13 cellular contexts compared by ENCODE assay signal in genomic region chr22:24460418-24461089, GRCh38. TPM values are rescaled to one million over a fixed set of nuclear protein-coding genes. Genes with fewer than 3 reads are reported as not detected.
A peak's percentile ranks its signal among the peaks of the same experiment; 100 is the strongest.
DNase-seq lines count a peak whose midpoint lies in the region; ATAC-seq, FAIRE-seq and TF ChIP-seq lines count a peak whose summit lies in the region.
"Had no signal": no experiment of that assay in that cellular context is flagged by ENCODE, and none has a peak within 500 bp of the region (broad histone marks: within the 10 kb centered on the region; RNA-seq: fewer than 3 reads in every experiment).

No MANE protein-coding gene starts in this region.

- H3K4me2 ChIP-seq in MM.1S (ENCODE audit: low read depth, low read length) (peak overlapping the region; percentile 86), endothelial cell of umbilical vein (ENCODE audit: insufficient read depth, low read length) (peak overlapping the region; percentile 57)

- TF ChIP-seq CTCF in MM.1S (IDR thresholded peaks at IDR 0.05; ENCODE audit: low read length) (peak; percentile 39), endothelial cell of umbilical vein (IDR thresholded peaks at IDR 0.05; ENCODE audit: extremely low read depth in 1 of 2, insufficient read depth in 1 of 2, low read depth in 1 of 2, low read length in 2 of 2) (peak in 1 of 2 donors; percentile 19)

- H3K9me3 ChIP-seq in MM.1S (replicated peaks; ENCODE audit: insufficient read depth, low read length) = no peaks in the 10 kb centered on the region
- H3K9me3 ChIP-seq in endothelial cell of umbilical vein (replicated peaks; ENCODE audit: control insufficient read depth, insufficient read depth, low read length) = no peaks in the 10 kb centered on the region

- no peaks in the 10 kb centered on the region for H3K79me2 ChIP-seq in MM.1S (ENCODE audit: low read length)
- H3K79me2 ChIP-seq in endothelial cell of umbilical vein (ENCODE audit: control insufficient read depth, insufficient read depth, low read length) = no peaks in the 10 kb centered on the region

- H3K9me2 ChIP-seq in MM.1S (replicated peaks; ENCODE audit: insufficient read depth, low read length) = no peaks in the 10 kb centered on the region

- no TSS peak for BruUV-seq in endothelial cell of umbilical vein (replicated peaks; lab: Mats Ljungman, UMichigan)

- H3K9ac ChIP-seq in MM.1S (ENCODE audit: low read length) (peak overlapping the region; percentile 41; the same call in 1 of the 2 replicates), endothelial cell of umbilical vein (replicated peaks; ENCODE audit: extremely low read depth, insufficient read depth, low read length) (no peak overlapping the region)

- DNase-seq in stimulated activated CD4-positive, alpha-beta T cell treated with anti-CD3 and anti-CD28 coated beads, Interleukin-1b, Interleukin-23, amount 100 ng/mL, for 48 hours = peak; percentile 29
- no peak for DNase-seq in stimulated activated CD4-positive, alpha-beta T cell treated with anti-CD3 and anti-CD28 coated beads, Interleukin-2, amount 100 ng/mL, for 48 hours
- peak; percentile 87 for DNase-seq in MM.1S
- peak; percentile 51 for DNase-seq in endothelial cell of umbilical vein (ENCODE audit: low read depth, low spot score)
- DNase-seq in occipital lobe (lab: John Stamatoyannopoulos, UW) = no peak
- no peak for DNase-seq in iPS-NIHi11 (ENCODE audit: low spot score)
- no peak for DNase-seq in Right ventricle myocardium inferior (ENCODE audit: missing footprints)
- DNase-seq: CD8-positive, alpha-beta memory T cell; kidney; NCI-H526; stimulated activated CD4-positive, alpha-beta T cell treated with anti-CD3 and anti-CD28 coated beads, Interleukin-2, amount 100 ng/mL, for 24 hours; substantia nigra had no signal

- peaks cover 10% of the 10 kb centered on the region for H3F3A ChIP-seq in MM.1S (ENCODE audit: insufficient read depth, low read length)

- H3K27ac ChIP-seq in MM.1S (ENCODE audit: low read length) = peak overlapping the region; percentile 63
- peak overlapping the region; percentile 33 for H3K27ac ChIP-seq in endothelial cell of umbilical vein (ENCODE audit: insufficient read depth, low read depth, low read length)

- ATAC-seq in HG03571 (IDR thresholded peaks at IDR 0.05; ENCODE audit: unreplicated experiment) (no peak), Right ventricle myocardium inferior (no peak)

- no peaks in the 10 kb centered on the region for H3K9me1 ChIP-seq in endothelial cell of umbilical vein (replicated peaks; ENCODE audit: control insufficient read depth, extremely low read depth, insufficient read depth, low read length)

- CTCF ChIA-PET in endothelial cell of umbilical vein (lab: Charles Lee) = interaction anchor here (0.7 to 1.3 kb wide), 3 partner anchors 16 to 34 kb away, joined by 3 read pairs; no protein-coding TSS in a partner anchor

- H3K36me3 ChIP-seq in MM.1S (replicated peaks; ENCODE audit: insufficient read depth, low read length) = no peaks in the 10 kb centered on the region
- H3K36me3 ChIP-seq in endothelial cell of umbilical vein (ENCODE audit: control insufficient read depth in 2 of 2, extremely low read depth in 1 of 2, insufficient read depth in 2 of 2, low read length in 2 of 2) = no peaks in the 10 kb centered on the region

- H2AFZ ChIP-seq in MM.1S (ENCODE audit: low read length) (peak overlapping the region; percentile 90), endothelial cell of umbilical vein (ENCODE audit: low read depth, low read length) (peak overlapping the region; percentile 91)

- intact Hi-C loops in endothelial cell of umbilical vein (cut with micrococcal nuclease) (no loop called here), Right ventricle myocardium inferior (cut with DNase I) (no loop called here)

- H3K4me1 ChIP-seq in MM.1S (ENCODE audit: low read length) (peaks cover 17% of the 10 kb centered on the region), endothelial cell of umbilical vein (ENCODE audit: control insufficient read depth, extremely low read depth, insufficient read depth, low read length) (peaks cover 41% of the 10 kb centered on the region)

- POLR2A ChIA-PET in endothelial cell of umbilical vein (lab: Charles Lee) = no interaction called here

- H3K4me3 ChIP-seq in MM.1S (ENCODE audit: low read length) (peak overlapping the region; percentile 49), endothelial cell of umbilical vein (replicated peaks in 1 of 3; ENCODE audit: insufficient read depth in 1 of 3, low read depth in 1 of 3, low read length in 3 of 3) (no peak overlapping the region)

- no peaks in the 10 kb centered on the region for H4K20me1 ChIP-seq in MM.1S (ENCODE audit: insufficient read depth, low read length)
- H4K20me1 ChIP-seq in endothelial cell of umbilical vein (replicated peaks; ENCODE audit: control insufficient read depth, extremely low read depth, insufficient read depth, low read length) = no peaks in the 10 kb centered on the region

- no peak for TF ChIP-seq POLR2A in endothelial cell of umbilical vein (IDR thresholded peaks at IDR 0.05; ENCODE audit: low read depth, low read length)

- H3K27me3 ChIP-seq in MM.1S (replicated peaks; ENCODE audit: insufficient read depth, low read length) = no peaks in the 10 kb centered on the region
- no peaks in the 10 kb centered on the region for H3K27me3 ChIP-seq in endothelial cell of umbilical vein (ENCODE audit: control insufficient read depth in 2 of 2, insufficient read depth in 2 of 2, low read length in 2 of 2)

- FAIRE-seq in endothelial cell of umbilical vein (lab: Jason Lieb, UNC) = no peak
- FAIRE-seq: kidney had no signal

- dilution Hi-C loops in endothelial cell of umbilical vein (cut with MboI; ENCODE audit: extremely low pct_ligation_motif_present, low sequenced_read_pairs) = loop anchor here (5.0 kb wide), 1 partner anchor 52 kb away; no protein-coding TSS in a partner anchor

TF ChIP-seq in endothelial cell of umbilical vein, 7 proteins besides CTCF, POLR2A, EP300 and RAD21:
- no peak for TF ChIP-seq EZH2 (IDR thresholded peaks at IDR 0.05; ENCODE audit: borderline replicate concordance, low read depth, low read length, severe bottlenecking)
- TF ChIP-seq JUN (IDR thresholded peaks at IDR 0.05; ENCODE audit: borderline replicate concordance, insufficient read depth, insufficient read length, low read depth) = no peak
- TF ChIP-seq MYC (IDR thresholded peaks at IDR 0.05; ENCODE audit: low read depth, low read length) = no peak

RNA-seq across cellular contexts. Expression of gene ADORA2A, which starts 33.2 kb away (rescaled TPM):
- total RNA-seq in endothelial cell of umbilical vein (17.1 and 20.0 TPM in 2 replicates), occipital lobe (8.0 TPM), Right ventricle myocardium inferior (4.3 TPM)
- polyA plus RNA-seq in endothelial cell of umbilical vein = 33.1 and 45.3 TPM in 2 replicates
- polyA plus RNA-seq in endothelial cell of umbilical vein (2011; cell fraction: cytosol; rRNA removed) = 13.5 and 16.6 TPM in 2 replicates
- polyA plus RNA-seq in endothelial cell of umbilical vein (2011; cell fraction: nucleus; rRNA removed) = 14.3 and 15.7 TPM in 2 replicates
- polyA plus RNA-seq in endothelial cell of umbilical vein (2012) = 2.9 and 3.6 TPM in 2 replicates
- 34.9 TPM in 2 replicates for polyA minus RNA-seq in endothelial cell of umbilical vein
- not detected for polyA minus RNA-seq in endothelial cell of umbilical vein (2011; cell fraction: cytosol; rRNA and poly(A)+ RNA removed)
- 10.3 and 12.8 TPM in 2 replicates for polyA minus RNA-seq in endothelial cell of umbilical vein (2011; cell fraction: nucleus; rRNA and poly(A)+ RNA removed)

RNA-seq across cellular contexts. Expression of gene UPB1, which starts 34.6 kb away (rescaled TPM):
- 0.30 and 0.80 TPM in 2 replicates for total RNA-seq in endothelial cell of umbilical vein
- polyA plus RNA-seq in endothelial cell of umbilical vein = 0.27 and 0.30 TPM in 2 replicates
- 0.08 and 0.18 TPM in 2 replicates for polyA plus RNA-seq in endothelial cell of umbilical vein (2011; cell fraction: cytosol; rRNA removed)
- 0.82 and 1.1 TPM in 2 replicates for polyA plus RNA-seq in endothelial cell of umbilical vein (2011; cell fraction: nucleus; rRNA removed)
- polyA plus RNA-seq in endothelial cell of umbilical vein (2012) = 0.09 TPM in 1 of 2 replicates, not detected in the other
- polyA minus RNA-seq in endothelial cell of umbilical vein = 0.19 and 0.57 TPM in 2 replicates
- polyA minus RNA-seq in endothelial cell of umbilical vein (2011; cell fraction: cytosol; rRNA and poly(A)+ RNA removed) = not detected
- polyA minus RNA-seq in endothelial cell of umbilical vein (2011; cell fraction: nucleus; rRNA and poly(A)+ RNA removed) = 0.58 and 1.5 TPM in 2 replicates
- not detected for total RNA-seq in occipital lobe
- 1.3 TPM for total RNA-seq in Right ventricle myocardium inferior
- total RNA-seq: CD8-positive, alpha-beta memory T cell had no signal

Comparison
In these comparisons a context has a peak if more than half of its experiments do, and no peak if none do; other contexts are left out.
1. DNase-seq: peak in stimulated activated CD4-positive, alpha-beta T cell treated with anti-CD3 and anti-CD28 coated beads, Interleukin-1b, Interleukin-23, amount 100 ng/mL, for 48 hours (single experiment), MM.1S (single experiment) and endothelial cell of umbilical vein (single experiment); none in stimulated activated CD4-positive, alpha-beta T cell treated with anti-CD3 and anti-CD28 coated beads, Interleukin-2, amount 100 ng/mL, for 48 hours (0 of 2), occipital lobe (single experiment), iPS-NIHi11 (single experiment) and Right ventricle myocardium inferior (single experiment).